In genomic region chr17:29390856-29391631, GRCh38 we compare ENCODE assay signal across 8 cellular contexts. TPM values are rescaled to one million over a fixed set of nuclear protein-coding genes. Genes with fewer than 3 reads are reported as not detected.
DNase-seq lines count a peak whose midpoint lies in the region; ATAC-seq and TF ChIP-seq lines count a peak whose summit lies in the region.

No MANE protein-coding gene starts in this region.

- peak overlapping the region; percentile 86 for H3K4me3 Mint-ChIP-seq in activated T-cell treated with anti-CD3 and anti-CD28 coated beads, Interleukin-2, amount 50 U/mL, for 24 hours

- peaks cover 40% of the 10 kb centered on the region for H3K4me1 Mint-ChIP-seq in activated T-cell treated with anti-CD3 and anti-CD28 coated beads, Interleukin-2, amount 50 U/mL, for 24 hours (ENCODE audit: low read depth)

- peaks cover 44% of the 10 kb centered on the region for H3K36me3 Mint-ChIP-seq in activated T-cell treated with anti-CD3 and anti-CD28 coated beads, Interleukin-2, amount 50 U/mL, for 24 hours (ENCODE audit: low read depth)

- ATAC-seq in GM21619 (IDR thresholded peaks at IDR 0.05; ENCODE audit: unreplicated experiment) (peak; percentile 9), foreskin keratinocyte (peak; percentile 3)

- TF ChIP-seq CTCF in foreskin keratinocyte (conservative IDR thresholded peaks at IDR 0.05), result no peak

- H3K27ac ChIP-seq in foreskin keratinocyte, result peak overlapping the region; percentile 41

- peak overlapping the region; percentile 22 for H2AFZ ChIP-seq in neuron (ENCODE audit: low read depth, low read length)

- H3K36me3 ChIP-seq in neuron (ENCODE audit: insufficient read depth, low read length), result peaks cover 2% of the 10 kb centered on the region

- DNase-seq in COLO668 (lab: John Stamatoyannopoulos, UW; ENCODE audit: unreplicated experiment) (peak; percentile 33), NCI-H1930 (lab: John Stamatoyannopoulos, UW) (peak; percentile 4 to 7), foreskin keratinocyte (no peak), NCI-H2081 treated with DMSO at 0.1 percent for 48 hours (lab: John Stamatoyannopoulos, UW) (no peak), NCI-H2196 (lab: John Stamatoyannopoulos, UW; ENCODE audit: unreplicated experiment) (no peak)
- DNase-seq in activated T-cell treated with anti-CD3 and anti-CD28 coated beads, Interleukin-2, amount 50 U/mL, for 24 hours, result peak; percentile 42

- H3K27me3 ChIP-seq in foreskin keratinocyte (no peaks in the 10 kb centered on the region), neuron (ENCODE audit: insufficient read depth, low read length) (no peaks in the 10 kb centered on the region)

- peak overlapping the region; percentile 95 for H3K4me3 ChIP-seq in neuron (ENCODE audit: low read length)

- H3K27ac Mint-ChIP-seq in activated T-cell treated with anti-CD3 and anti-CD28 coated beads, Interleukin-2, amount 50 U/mL, for 24 hours, result peak overlapping the region; percentile 93

- H3K27me3 Mint-ChIP-seq in activated T-cell treated with anti-CD3 and anti-CD28 coated beads, Interleukin-2, amount 50 U/mL, for 24 hours, result no peaks in the 10 kb centered on the region

- peaks cover 25% of the 10 kb centered on the region for H3K4me1 ChIP-seq in foreskin keratinocyte
- H3K4me1 ChIP-seq in neuron (ENCODE audit: insufficient read depth, low read length), result peaks cover 28% of the 10 kb centered on the region

- H3K9me3 Mint-ChIP-seq in activated T-cell treated with anti-CD3 and anti-CD28 coated beads, Interleukin-2, amount 50 U/mL, for 24 hours, result no peaks in the 10 kb centered on the region

- no peaks in the 10 kb centered on the region for H3K9me3 ChIP-seq in neuron (ENCODE audit: low read length)

RNA-seq across cellular contexts. Expression of gene TAOK1, which starts 0.9 kb away (rescaled TPM):
- 34.5 and 36.9 TPM in 2 replicates for total RNA-seq in foreskin keratinocyte
- 4.1 and 4.5 TPM in 2 replicates for polyA plus RNA-seq in foreskin keratinocyte

Comparison
In these comparisons a context has a peak if more than half of its experiments do, and no peak if none do; other contexts are left out.
1. DNase-seq: peak in COLO668 (single experiment), NCI-H1930 (2 of 2) and activated T-cell treated with anti-CD3 and anti-CD28 coated beads, Interleukin-2, amount 50 U/mL, for 24 hours (single experiment); none in foreskin keratinocyte (0 of 2), NCI-H2081 treated with DMSO at 0.1 percent for 48 hours (single experiment) and NCI-H2196 (single experiment).